Comparison of ENCODE assay signal across 1 cellular context in genomic region chr3:196287405-196288140, GRCh38.
A peak's percentile ranks its signal among the peaks of the same experiment; 100 is the strongest.
TF ChIP-seq lines count a peak whose summit lies in the region.

Gene PCYT1A, minus strand, starts transcription at chr3:196287726. Its CDS starts 17,195 bp downstream, at chr3:196270531.

TF ChIP-seq in HEK293, 187 proteins besides CTCF, POLR2A, EP300 and RAD21 (continued from another document and continues in another):
- TF ChIP-seq ZNF518A (tag by site-specific recombination; conservative IDR thresholded peaks at IDR 0.05; ENCODE audit: low read depth) (peak; percentile 72), ZNF76 (tag by site-specific recombination; IDR thresholded peaks at IDR 0.05; ENCODE audit: borderline replicate concordance, low read depth) (peak; percentile 63; the same call in 1 of the 2 replicates), TRIM28 (IDR thresholded peaks at IDR 0.05; ENCODE audit: borderline replicate concordance, low read length) (no peak; the same call in 1 of the 2 replicates), ZNF146 (tag by site-specific recombination; IDR thresholded peaks at IDR 0.05) (peak; percentile 69), ZNF670 (tag by site-specific recombination; IDR thresholded peaks at IDR 0.05; ENCODE audit: low read depth) (no peak), EGR2 (tag by site-specific recombination; IDR thresholded peaks at IDR 0.05; ENCODE audit: low read depth) (peak; percentile 57), ZBTB11 (tag by site-specific recombination; conservative IDR thresholded peaks at IDR 0.05; ENCODE audit: low read depth) (peak; percentile 98), ZNF174 (tag by site-specific recombination; IDR thresholded peaks at IDR 0.05) (no peak), ZNF692 (tag by site-specific recombination; IDR thresholded peaks at IDR 0.05) (peak; percentile 66; the same call in 1 of the 2 replicates), ZNF202 (tag by site-specific recombination; IDR thresholded peaks at IDR 0.05; ENCODE audit: borderline replicate concordance) (no peak), ZNF426 (tag by site-specific recombination; IDR thresholded peaks at IDR 0.05) (no peak), ZNF776 (tag by site-specific recombination; IDR thresholded peaks at IDR 0.05; ENCODE audit: borderline replicate concordance) (no peak), ZFP69B (tag by site-specific recombination; IDR thresholded peaks at IDR 0.05) (peak; percentile 54; the same call in 1 of the 2 replicates), ZNF148 (tag by site-specific recombination; IDR thresholded peaks at IDR 0.05; ENCODE audit: borderline replicate concordance) (no peak), SCRT1 (tag by site-specific recombination; IDR thresholded peaks at IDR 0.05; ENCODE audit: borderline replicate concordance) (no peak; the same call in 1 of the 2 replicates), BCL11B (tag by site-specific recombination; IDR thresholded peaks at IDR 0.05; ENCODE audit: low read depth) (peak; percentile 57; the same call in 1 of the 2 replicates), ZNF660 (tag by site-specific recombination; IDR thresholded peaks at IDR 0.05) (peak; percentile 94), ZNF335 (tag by site-specific recombination; conservative IDR thresholded peaks at IDR 0.05) (peak; percentile 88), ZBTB7A (tag by site-specific recombination; IDR thresholded peaks at IDR 0.05; ENCODE audit: low read depth) (no peak), ZNF266 (tag by site-specific recombination; IDR thresholded peaks at IDR 0.05; ENCODE audit: low read depth) (no peak), ZNF423 (tag by site-specific recombination; IDR thresholded peaks at IDR 0.05) (no peak), SCRT2 (tag by site-specific recombination; IDR thresholded peaks at IDR 0.05) (peak; percentile 77), KLF17 (tag by site-specific recombination; IDR thresholded peaks at IDR 0.05) (peak; percentile 62; the same call in 1 of the 2 replicates), ZFHX2 (tag by site-specific recombination; conservative IDR thresholded peaks at IDR 0.05) (peak; percentile 75), ZBTB26 (tag by site-specific recombination; optimal IDR thresholded peaks at IDR 0.05) (peak; percentile 82), INSM2 (tag by site-specific recombination; IDR thresholded peaks at IDR 0.05) (peak; percentile 60; the same call in 1 of the 2 replicates), ZNF324 (tag by site-specific recombination; IDR thresholded peaks at IDR 0.05) (peak; percentile 66; the same call in 1 of the 2 replicates), ZNF138 (tag by site-specific recombination; IDR thresholded peaks at IDR 0.05; ENCODE audit: borderline replicate concordance) (no peak), KLF8 (tag by site-specific recombination; IDR thresholded peaks at IDR 0.05) (peak; percentile 86), AEBP2 (tag by site-specific recombination; IDR thresholded peaks at IDR 0.05; ENCODE audit: borderline replicate concordance) (0 out of 2 replicates have a peak, but pooled peaks have one; percentile 63), ZNF354C (tag by site-specific recombination; IDR thresholded peaks at IDR 0.05; ENCODE audit: borderline replicate concordance, low read depth) (no peak), ZBTB21 (tag by site-specific recombination; IDR thresholded peaks at IDR 0.05) (0 out of 2 replicates have a peak, but pooled peaks have one; percentile 34), ZBTB17 (tag by site-specific recombination; IDR thresholded peaks at IDR 0.05) (peak; percentile 98), PBX3 (CRISPR knock-in tag; IDR thresholded peaks at IDR 0.05) (no peak), ZSCAN30 (tag by site-specific recombination; IDR thresholded peaks at IDR 0.05) (peak; percentile 82; the same call in 1 of the 2 replicates), OVOL3 (tag by site-specific recombination; IDR thresholded peaks at IDR 0.05) (no peak)
